6 cellular contexts compared by ENCODE assay signal in genomic region chr1:66058558-66058957, GRCh38.
"Had no signal": no experiment of that assay in that cellular context is flagged by ENCODE, and none has a peak within 500 bp of the region (broad histone marks: within the 10 kb centered on the region; RNA-seq: fewer than 3 reads in every experiment).

No MANE protein-coding gene starts in this region.

- H3K4me3 ChIP-seq: K562 had no signal

- ATAC-seq: HepG2, K562 had no signal

- DNase-seq: IMR-90, KBM-7, KG1 had no signal

- H3K27ac ChIP-seq: HL-60 had no signal
